Comparison of ENCODE assay signal across 7 cellular contexts in the genomic region with DNA sequence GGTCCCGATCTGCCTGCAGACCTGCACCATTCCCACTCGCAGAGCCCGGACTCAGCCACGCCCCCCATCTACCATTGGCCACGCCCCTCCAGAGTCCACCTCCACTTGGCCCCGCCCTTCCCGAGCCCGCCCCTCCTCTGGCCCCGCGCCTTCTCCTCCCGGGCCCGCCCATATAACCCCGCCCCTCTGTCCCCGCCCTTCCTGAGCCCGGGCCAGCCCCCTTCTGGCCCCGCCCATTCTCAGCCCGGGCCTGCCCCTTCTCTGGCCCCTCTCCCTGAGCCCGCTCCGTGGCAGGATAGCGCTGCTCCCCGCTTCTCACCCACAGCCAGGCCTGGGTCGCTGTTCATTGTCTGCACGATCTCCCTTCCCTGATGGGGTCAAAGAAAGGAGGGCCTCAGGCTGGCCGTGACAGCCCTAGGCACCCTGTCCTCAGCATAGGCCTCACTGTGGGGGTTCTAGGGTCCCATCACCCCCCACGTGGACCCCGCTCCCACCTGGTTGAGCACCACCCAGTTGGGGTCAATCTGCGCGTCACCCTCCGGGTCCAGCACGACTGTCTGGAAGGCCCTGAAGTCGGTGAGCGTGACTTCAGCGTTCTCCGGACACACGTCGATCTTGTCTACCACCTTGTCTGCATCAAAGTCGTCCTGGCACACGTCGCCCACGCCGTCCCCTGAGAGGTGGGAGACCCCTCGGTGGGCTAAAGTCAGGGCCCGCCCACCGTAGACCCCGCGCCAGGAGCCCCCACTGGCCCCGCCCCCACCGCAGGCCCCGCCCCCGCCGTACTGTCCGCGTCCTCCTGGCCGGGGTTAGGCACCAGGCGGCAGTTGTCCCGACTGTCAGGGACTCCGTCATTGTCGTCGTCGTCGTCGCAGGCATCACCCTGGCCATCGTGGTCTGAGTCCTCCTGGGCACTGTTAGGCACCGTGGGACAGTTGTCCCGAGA. TPM values are rescaled to one million over a fixed set of nuclear protein-coding genes. Genes with fewer than 3 reads are reported as not detected.
A peak's percentile ranks its signal among the peaks of the same experiment; 100 is the strongest.
DNase-seq lines count a peak whose midpoint lies in the region; ATAC-seq, FAIRE-seq and TF ChIP-seq lines count a peak whose summit lies in the region.

No MANE protein-coding gene starts in this region.

- H3K4me2 ChIP-seq in GM23338 = peak overlapping the region; percentile 85
- H3K4me2 ChIP-seq in endothelial cell of umbilical vein (ENCODE audit: insufficient read depth, low read length) = peak overlapping the region; percentile 18
- H3K4me2 ChIP-seq in neural progenitor cell = peak overlapping the region; percentile 62

- H3K36me3 ChIP-seq in GM23338 (ENCODE audit: insufficient read depth) (no peaks in the 10 kb centered on the region), endothelial cell of umbilical vein (ENCODE audit: control insufficient read depth in 2 of 2, extremely low read depth in 1 of 2, insufficient read depth in 2 of 2, low read length in 2 of 2) (no peaks in the 10 kb centered on the region), neural progenitor cell (no peaks in the 10 kb centered on the region), thyroid gland (no peaks in the 10 kb centered on the region)

- intact Hi-C loops in endothelial cell of umbilical vein (cut with micrococcal nuclease) = loop anchor here (5.0 kb wide), 1 partner anchor 62 kb away; no protein-coding TSS in a partner anchor
- intact Hi-C loops in thyroid gland (cut with DNase I) = no loop called here

- H3K4me1 Mint-ChIP-seq in GM23338 (peaks cover 16% of the 10 kb centered on the region), neural progenitor cell (peaks cover 25% of the 10 kb centered on the region)

- H3K79me2 ChIP-seq in GM23338 (replicated peaks; ENCODE audit: insufficient read depth) (no peaks in the 10 kb centered on the region), endothelial cell of umbilical vein (ENCODE audit: control insufficient read depth, insufficient read depth, low read length) (no peaks in the 10 kb centered on the region), neural progenitor cell (ENCODE audit: low read depth) (no peaks in the 10 kb centered on the region)

- H3K9me3 Mint-ChIP-seq in GM23338 (peaks cover 7% of the 10 kb centered on the region), neural progenitor cell (peaks cover 9% of the 10 kb centered on the region)

- H3K27me3 ChIP-seq in GM23338 (ENCODE audit: insufficient read depth) (peaks cover 96% of the 10 kb centered on the region), endothelial cell of umbilical vein (ENCODE audit: control insufficient read depth in 2 of 2, insufficient read depth in 2 of 2, low read length in 2 of 2) (peaks cover 35 to 36% of the 10 kb centered on the region in 2 experiments), neural progenitor cell (peaks cover 100% of the 10 kb centered on the region), thyroid gland (peaks cover 29% of the 10 kb centered on the region)

- H4K20me1 ChIP-seq in GM23338 (replicated peaks; ENCODE audit: insufficient read depth) (peaks cover 9% of the 10 kb centered on the region), endothelial cell of umbilical vein (replicated peaks; ENCODE audit: control insufficient read depth, extremely low read depth, insufficient read depth, low read length) (no peaks in the 10 kb centered on the region), neural progenitor cell (ENCODE audit: low read depth) (peaks cover 72% of the 10 kb centered on the region)

- H3K9me3 ChIP-seq in endothelial cell of umbilical vein (replicated peaks; ENCODE audit: control insufficient read depth, insufficient read depth, low read length) (no peaks in the 10 kb centered on the region), neural progenitor cell (ENCODE audit: low read depth) (no peaks in the 10 kb centered on the region), thyroid gland (no peaks in the 10 kb centered on the region)

- H3K9me1 ChIP-seq in endothelial cell of umbilical vein (replicated peaks; ENCODE audit: control insufficient read depth, extremely low read depth, insufficient read depth, low read length) = no peaks in the 10 kb centered on the region

- H3K36me3 Mint-ChIP-seq in GM23338 (ENCODE audit: low read depth) (no peaks in the 10 kb centered on the region; the same call in 2 of the 3 replicates), neural progenitor cell (peaks cover 5% of the 10 kb centered on the region)

- no peaks in the 10 kb centered on the region for H3K9me2 ChIP-seq in GM23338 (ENCODE audit: insufficient read depth)

- 13 to 15% methylated on average over 20 to 24 of the region's 65 CpGs for WGBS in thyroid gland, 2 donors

- H3K4me3 Mint-ChIP-seq in GM23338 (peak overlapping the region; percentile 56), neural progenitor cell (peak overlapping the region; percentile 81)

- H3F3A ChIP-seq in GM23338 (replicated peaks; ENCODE audit: low read depth) = 0 out of 2 replicates have a peak, but pooled peaks cover 6% of the 10 kb centered on the region
- peaks cover 22% of the 10 kb centered on the region for H3F3A ChIP-seq in neural progenitor cell (ENCODE audit: low read depth)

- POLR2A ChIA-PET in endothelial cell of umbilical vein (lab: Charles Lee) = interaction anchor here (0.5 kb wide), 1 partner anchor 132 kb away, joined by 12 read pairs; no protein-coding TSS in a partner anchor

- ATAC-seq in GM23338 = peak; percentile 42

- H3K27ac Mint-ChIP-seq in GM23338 (no peak overlapping the region), neural progenitor cell (no peak overlapping the region)

- H3K27me3 Mint-ChIP-seq in GM23338 (ENCODE audit: insufficient read depth, low read depth, poor library complexity) (peaks cover 84% of the 10 kb centered on the region), neural progenitor cell (ENCODE audit: insufficient read depth, low read depth) (peaks cover 53% of the 10 kb centered on the region)

- H2AFZ ChIP-seq in GM23338 (0 out of 2 replicates have a peak overlapping the region, but pooled peaks have one; percentile 43), endothelial cell of umbilical vein (ENCODE audit: low read depth, low read length) (peak overlapping the region; percentile 31), neural progenitor cell (replicated peaks) (no peak overlapping the region)

- dilution Hi-C loops in endothelial cell of umbilical vein (cut with MboI; ENCODE audit: extremely low pct_ligation_motif_present, low sequenced_read_pairs) = no loop called here

- TF ChIP-seq POLR2A in endothelial cell of umbilical vein (IDR thresholded peaks at IDR 0.05; ENCODE audit: low read depth, low read length) (no peak), thyroid gland (IDR thresholded peaks at IDR 0.05) (no peak)

- H3K9ac ChIP-seq in endothelial cell of umbilical vein (replicated peaks; ENCODE audit: extremely low read depth, insufficient read depth, low read length) = no peak overlapping the region
- H3K9ac ChIP-seq in neural progenitor cell = no peak overlapping the region

- CTCF ChIA-PET in endothelial cell of umbilical vein (lab: Charles Lee) = no interaction called here

- H3K4me1 ChIP-seq in GM23338 (ENCODE audit: insufficient read depth) (peaks cover 6% of the 10 kb centered on the region; the same call in 1 of the 2 replicates), endothelial cell of umbilical vein (ENCODE audit: control insufficient read depth, extremely low read depth, insufficient read depth, low read length) (no peaks in the 10 kb centered on the region), neural progenitor cell (peaks cover 9% of the 10 kb centered on the region), thyroid gland (peaks cover 9 to 38% of the 10 kb centered on the region in 2 donors)

- H3K4me3 ChIP-seq in GM23338 (peak overlapping the region; percentile 48; the same call in 1 of the 2 replicates), endothelial cell of umbilical vein (replicated peaks in 1 of 3; ENCODE audit: insufficient read depth in 1 of 3, low read depth in 1 of 3, low read length in 3 of 3) (no peak overlapping the region), neural progenitor cell (peak overlapping the region; percentile 26), thyroid gland (replicated peaks in 1 of 3) (no peak overlapping the region)

- TF ChIP-seq CTCF in GM23338 (conservative IDR thresholded peaks at IDR 0.05; ENCODE audit: low read depth in 2 of 2) (no peak), endothelial cell of umbilical vein (IDR thresholded peaks at IDR 0.05; ENCODE audit: extremely low read depth in 1 of 2, insufficient read depth in 1 of 2, low read depth in 1 of 2, low read length in 2 of 2) (no peak), neural progenitor cell (IDR thresholded peaks at IDR 0.05) (no peak), thyroid gland (IDR thresholded peaks at IDR 0.05) (no peak)

- DNase-seq in GM23338 (ENCODE audit: low spot score) (peak; percentile 95), NCI-H748 (lab: John Stamatoyannopoulos, UW; ENCODE audit: unreplicated experiment) (peak; percentile 71), endothelial cell of umbilical vein (ENCODE audit: low read depth, low spot score) (peak; percentile 34), neural progenitor cell (ENCODE audit: low spot score) (peak; percentile 94), thyroid gland (peak; percentile 47 to 50), midbrain (lab: John Stamatoyannopoulos, UW) (no peak)
- peak; percentile 14 for DNase-seq in activated CD8-positive, alpha-beta memory T cell treated with anti-CD3 and anti-CD28 coated beads, Interleukin-2, amount 50 U/mL, for 1 hour (ENCODE audit: extremely low read depth)

- FAIRE-seq in endothelial cell of umbilical vein (lab: Jason Lieb, UNC) = peak; percentile 58

- H3K27ac ChIP-seq in GM23338 (ENCODE audit: low read depth) (no peak overlapping the region), endothelial cell of umbilical vein (ENCODE audit: insufficient read depth, low read depth, low read length) (no peak overlapping the region), neural progenitor cell (no peak overlapping the region), thyroid gland (no peak overlapping the region)

- no TSS peak for BruUV-seq in endothelial cell of umbilical vein (replicated peaks; lab: Mats Ljungman, UMichigan)

RNA-seq across cellular contexts. Expression of a gene that starts 5.7 kb away (rescaled TPM):
- total RNA-seq in GM23338 (2014; rRNA removed; shearing (Covaris generic)) = 0.63 TPM in 1 of 2 replicates, not detected in the other
- 0.31 and 0.58 TPM in 2 replicates for polyA plus RNA-seq in GM23338 (2016; fragmentation: Nextera tagmentation; extraction: Ambion mirVana)
- total RNA-seq in endothelial cell of umbilical vein = not detected in 2 replicates
- not detected in 2 replicates for polyA plus RNA-seq in endothelial cell of umbilical vein
- not detected in 2 replicates for polyA plus RNA-seq in endothelial cell of umbilical vein (2011; cell fraction: cytosol; rRNA removed)
- polyA plus RNA-seq in endothelial cell of umbilical vein (2011; cell fraction: nucleus; rRNA removed) = not detected in 2 replicates
- not detected in 2 replicates for polyA plus RNA-seq in endothelial cell of umbilical vein (2012)
- not detected in 2 replicates for polyA minus RNA-seq in endothelial cell of umbilical vein
- not detected for polyA minus RNA-seq in endothelial cell of umbilical vein (2011; cell fraction: cytosol; rRNA and poly(A)+ RNA removed)
- polyA minus RNA-seq in endothelial cell of umbilical vein (2011; cell fraction: nucleus; rRNA and poly(A)+ RNA removed) = not detected in 2 replicates
- total RNA-seq in neural progenitor cell (ENCODE audit: low replicate concordance) = not detected in 2 replicates
- total RNA-seq in thyroid gland = 10 to 100 TPM in 1 of 4 donors, 1 to 10 TPM in 1, under 1 TPM in 2; 0.33 to 33.3 (median 1.9) TPM

RNA-seq across cellular contexts. Expression of a gene that starts 46.3 kb away (rescaled TPM):
- total RNA-seq in GM23338 (2014; rRNA removed; shearing (Covaris generic)) = 81.9 and 138 TPM in 2 replicates
- polyA plus RNA-seq in GM23338 (2016; fragmentation: Nextera tagmentation; extraction: Ambion mirVana) (13.8 and 14.3 TPM in 2 replicates), endothelial cell of umbilical vein (50.2 and 65.9 TPM in 2 replicates)
- total RNA-seq in endothelial cell of umbilical vein (68.2 and 69.1 TPM in 2 replicates), neural progenitor cell (ENCODE audit: low replicate concordance) (65.2 and 69.8 TPM in 2 replicates), thyroid gland (100 to 1,000 TPM in 1 of 4 donors, 10 to 100 TPM in 3; 56.7 to 122 (median 79.6) TPM)
- polyA plus RNA-seq in endothelial cell of umbilical vein (2011; cell fraction: cytosol; rRNA removed) = 26.3 and 28.3 TPM in 2 replicates
- 99.6 and 107 TPM in 2 replicates for polyA plus RNA-seq in endothelial cell of umbilical vein (2011; cell fraction: nucleus; rRNA removed)
- 33.8 and 44.1 TPM in 2 replicates for polyA plus RNA-seq in endothelial cell of umbilical vein (2012)
- 71.1 and 74.9 TPM in 2 replicates for polyA minus RNA-seq in endothelial cell of umbilical vein
- polyA minus RNA-seq in endothelial cell of umbilical vein (2011; cell fraction: cytosol; rRNA and poly(A)+ RNA removed) = 34.7 TPM
- polyA minus RNA-seq in endothelial cell of umbilical vein (2011; cell fraction: nucleus; rRNA and poly(A)+ RNA removed) = 55.0 and 61.6 TPM in 2 replicates

Comparison
In these comparisons a context has a peak if more than half of its experiments do, and no peak if none do; other contexts are left out.
1. H3K4me2 ChIP-seq: peak in every context shown above with its lines; median percentile 85 in GM23338; 62 in neural progenitor cell; 18 in endothelial cell of umbilical vein.
2. H3K4me3 ChIP-seq: peak in GM23338 (single experiment) and neural progenitor cell (single experiment); none in endothelial cell of umbilical vein (0 of 3) and thyroid gland (0 of 3).